20 cellular contexts compared by ENCODE assay signal in the genomic region with DNA sequence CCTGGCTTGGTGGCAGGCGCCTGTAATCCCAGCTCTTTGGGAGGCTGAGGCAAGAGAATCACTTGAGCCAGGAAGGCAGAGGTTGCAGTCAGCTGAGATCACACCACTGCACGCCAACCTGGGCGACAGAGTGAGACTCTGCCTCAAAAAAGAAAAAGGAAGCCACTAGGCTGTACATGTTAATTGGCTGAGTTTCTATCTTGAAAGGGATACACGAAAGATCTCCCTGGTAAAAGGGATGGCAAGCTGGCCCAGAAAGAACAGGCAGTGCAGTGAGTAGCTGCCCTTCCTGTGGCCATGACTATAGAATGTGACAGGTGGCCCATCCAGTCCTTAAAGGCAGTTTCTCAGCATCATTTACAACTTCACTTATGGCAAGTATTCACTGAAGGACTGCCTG. TPM values are rescaled to one million over a fixed set of nuclear protein-coding genes. Genes with fewer than 3 reads are reported as not detected.
A peak's percentile ranks its signal among the peaks of the same experiment; 100 is the strongest.
DNase-seq lines count a peak whose midpoint lies in the region; ATAC-seq, FAIRE-seq and TF ChIP-seq lines count a peak whose summit lies in the region.
"Had no signal": no experiment of that assay in that cellular context is flagged by ENCODE, and none has a peak within 500 bp of the region (broad histone marks: within the 10 kb centered on the region; RNA-seq: fewer than 3 reads in every experiment).

No MANE protein-coding gene starts in this region.

- H3K9me3 ChIP-seq in Loucy (ENCODE audit: insufficient read depth, low read depth, low read length) (no peaks in the 10 kb centered on the region), tibial artery (no peaks in the 10 kb centered on the region)
- H3K9me3 ChIP-seq: SJSA1 had no signal

- peak in 1 of 2 donors; percentile 45 for ATAC-seq in activated T-cell treated with anti-CD3 and anti-CD28 coated beads, Interleukin-2, amount 50 U/mL, for 72 hours (replicated peaks in 1 of 2)

- H3K4me1 ChIP-seq in Loucy (ENCODE audit: insufficient read depth, low read length, poor library complexity, severe bottlenecking) (peaks cover 92% of the 10 kb centered on the region), tibial artery (peaks cover 0 to 100% (median 77%) of the 10 kb centered on the region in 4 donors)

- no peak overlapping the region for H2AFZ ChIP-seq in Loucy (ENCODE audit: low read length)

- H3K4me3 Mint-ChIP-seq in activated T-cell treated with anti-CD3 and anti-CD28 coated beads, Interleukin-2, amount 50 U/mL, for 72 hours = peak overlapping the region; percentile 17 to 78

- no peak for TF ChIP-seq CTCF in Loucy (conservative IDR thresholded peaks at IDR 0.05; ENCODE audit: low read length)
- TF ChIP-seq CTCF in dorsolateral prefrontal cortex (IDR thresholded peaks at IDR 0.05 in 54 of 56, conservative IDR thresholded peaks at IDR 0.05 in 2 of 56; ENCODE audit: low read depth in 1 of 56, partially characterized antibody in 56 of 56) = no peak
- TF ChIP-seq CTCF in tibial artery (IDR thresholded peaks at IDR 0.05) = no peak
- no peak for TF ChIP-seq CTCF in GM10248 (IDR thresholded peaks at IDR 0.05; ENCODE audit: control extremely low read depth, extremely low read depth, low read depth, missing control alignments)

- no peaks in the 10 kb centered on the region for H3K27me3 Mint-ChIP-seq in activated T-cell treated with anti-CD3 and anti-CD28 coated beads, Interleukin-2, amount 50 U/mL, for 72 hours (ENCODE audit: low read depth)

- H3K9me2 ChIP-seq in Loucy (replicated peaks; ENCODE audit: low read depth, low read length) = no peaks in the 10 kb centered on the region

- peak overlapping the region; percentile 78 for H3K9ac ChIP-seq in Loucy (ENCODE audit: low read depth, low read length, poor library complexity, severe bottlenecking)

- H3K27ac ChIP-seq in dorsolateral prefrontal cortex (peak overlapping the region in 30 of 59 donors; percentile 7 to 98 (median 46)), tibial artery (peak overlapping the region; percentile 91 to 99)
- H3K27ac ChIP-seq: SJSA1 had no signal

- POLR2A ChIA-PET in GM10248 (lab: Yijun Ruan, JAX) = no interaction called here

- peak overlapping the region; percentile 86 for H3K27ac Mint-ChIP-seq in activated T-cell treated with anti-CD3 and anti-CD28 coated beads, Interleukin-2, amount 50 U/mL, for 72 hours

- peaks cover 18% of the 10 kb centered on the region for H4K20me1 ChIP-seq in Loucy (ENCODE audit: insufficient read depth, low read length, poor library complexity, severe bottlenecking)

- peaks cover 87% of the 10 kb centered on the region for H3K4me1 Mint-ChIP-seq in activated T-cell treated with anti-CD3 and anti-CD28 coated beads, Interleukin-2, amount 50 U/mL, for 72 hours (ENCODE audit: low read depth)

- H3K9me3 Mint-ChIP-seq in activated T-cell treated with anti-CD3 and anti-CD28 coated beads, Interleukin-2, amount 50 U/mL, for 72 hours = no peaks in the 10 kb centered on the region

- peaks cover 10% of the 10 kb centered on the region for H3F3A ChIP-seq in Loucy (ENCODE audit: low read depth)

- CTCF ChIA-PET in GM10248 (lab: Yijun Ruan, JAX) = interaction anchor here (0.9 kb wide), 1 partner anchor 8 kb away, joined by 3 read pairs; no protein-coding TSS in a partner anchor

- no peaks in the 10 kb centered on the region for H3K27me3 ChIP-seq in Loucy (ENCODE audit: insufficient read depth, low read length, poor library complexity, severe bottlenecking)
- no peaks in the 10 kb centered on the region for H3K27me3 ChIP-seq in dorsolateral prefrontal cortex
- no peaks in the 10 kb centered on the region for H3K27me3 ChIP-seq in tibial artery
- H3K27me3 ChIP-seq: SJSA1 had no signal

- H3K79me2 ChIP-seq in Loucy (ENCODE audit: insufficient read depth, low read length) = peaks cover 100% of the 10 kb centered on the region

- no peak for FAIRE-seq in HTR-8/SVneo (lab: Jason Lieb, UNC)
- FAIRE-seq: endometrium had no signal

- no peaks in the 10 kb centered on the region for H3K36me3 Mint-ChIP-seq in activated T-cell treated with anti-CD3 and anti-CD28 coated beads, Interleukin-2, amount 50 U/mL, for 72 hours (ENCODE audit: insufficient read depth in 2 of 2)

- H3K36me3 ChIP-seq in Loucy (ENCODE audit: insufficient read depth, low read length) (no peaks in the 10 kb centered on the region), tibial artery (no peaks in the 10 kb centered on the region)
- H3K36me3 ChIP-seq: SJSA1 had no signal

- peak overlapping the region; percentile 92 for H3K4me2 ChIP-seq in Loucy (ENCODE audit: low read depth, low read length, poor library complexity, severe bottlenecking)

- no peak overlapping the region for H3K4me3 ChIP-seq in Loucy (ENCODE audit: low read length, poor library complexity, severe bottlenecking)
- H3K4me3 ChIP-seq in dorsolateral prefrontal cortex = no peak overlapping the region
- no peak overlapping the region for H3K4me3 ChIP-seq in tibial artery
- H3K4me3 ChIP-seq: lung, SJSA1 had no signal

- intact Hi-C loops in dorsolateral prefrontal cortex (cut with DNase I) = no loop called here
- intact Hi-C loops in tibial artery (cut with DNase I; ENCODE audit: low total_unique reads) = no loop called here

- no peak for DNase-seq in activated T-cell treated with anti-CD3 and anti-CD28 coated beads, Interleukin-2, amount 50 U/mL, for 72 hours
- DNase-seq in activated T-cell treated with anti-CD3 and anti-CD28 coated beads for 4 hours (no peak), dorsolateral prefrontal cortex (no peak), tibial artery (no peak), HTR-8/SVneo (ENCODE audit: insufficient read length, low spot score) (no peak), GM10248 (ENCODE audit: extremely low spot score) (no peak), NCI-H2107 treated with DMSO at 0.1 percent for 48 hours (lab: John Stamatoyannopoulos, UW; ENCODE audit: unreplicated experiment) (no peak)
- DNase-seq: ACHN; activated CD4-positive, alpha-beta T cell treated with anti-CD3 and anti-CD28 coated beads for 4 hours; amygdala; EL; NCI-H1048; NCI-H524 treated with DMSO at 0.1 percent for 48 hours; posterior cingulate gyrus; stimulated activated CD4-positive, alpha-beta T cell treated with anti-CD3 and anti-CD28 coated beads, Interleukin-4, amount 100 ng/mL, for 1 hour; substantia nigra had no signal

RNA-seq across cellular contexts. Expression of gene LRIG1, which starts 12.3 kb away (rescaled TPM):
- 10 to 100 TPM; 21.6 to 44.8 TPM for total RNA-seq in activated T-cell treated with anti-CD3 and anti-CD28 coated beads, Interleukin-2, amount 50 U/mL, for 72 hours
- 100 to 1,000 TPM in 86 of 120 experiments, 10 to 100 TPM in 34; 65.6 to 291 (median 118) TPM for total RNA-seq in dorsolateral prefrontal cortex
